1 cellular context compared by ENCODE assay signal in the genomic region with DNA sequence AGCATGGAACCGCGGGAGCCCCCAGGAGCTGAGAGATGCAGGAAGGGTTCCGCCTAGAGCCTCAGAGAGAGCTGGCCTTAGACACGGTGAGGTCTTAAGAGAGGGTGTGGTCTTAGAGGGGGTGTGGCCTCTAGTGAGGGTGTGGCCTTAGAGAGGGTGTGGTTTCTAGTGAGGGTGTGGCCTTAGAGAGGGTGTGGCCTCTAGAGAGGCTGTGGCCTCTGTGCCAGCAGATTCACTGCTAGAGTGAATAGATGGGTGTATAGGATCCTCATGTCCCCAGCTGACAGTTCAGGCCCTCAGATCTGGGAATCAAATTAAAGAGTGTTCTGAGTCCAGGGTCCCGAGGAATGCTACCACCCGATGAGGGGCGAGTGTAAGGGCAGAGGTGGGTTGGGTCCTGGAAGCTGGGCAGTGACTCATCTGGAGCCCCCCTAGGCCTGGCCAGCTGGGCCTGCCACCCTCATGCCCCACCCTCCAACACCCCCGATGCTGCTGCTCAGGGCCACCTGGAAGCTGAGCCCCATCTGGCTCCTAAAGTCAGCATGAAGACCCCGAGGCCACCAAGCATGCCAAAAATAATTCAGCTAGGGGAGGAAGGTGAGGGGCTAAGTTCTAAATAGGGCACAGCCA.
TF ChIP-seq lines count a peak whose summit lies in the region.

No MANE protein-coding gene starts in this region.

TF ChIP-seq in GM23338, 12 proteins besides CTCF, POLR2A, EP300 and RAD21 (continued from another document):
- TF ChIP-seq EZH2 (IDR thresholded peaks at IDR 0.05; ENCODE audit: low read depth, unreplicated experiment) (no peak), ZNF114 (CRISPR knock-in tag; IDR thresholded peaks at IDR 0.05) (no peak), EZH2phosphoT487 (IDR thresholded peaks at IDR 0.05; ENCODE audit: unreplicated experiment) (no peak), NANOG (IDR thresholded peaks at IDR 0.05; ENCODE audit: borderline replicate concordance) (no peak), ZNF331 (CRISPR knock-in tag; IDR thresholded peaks at IDR 0.05; ENCODE audit: low read depth) (no peak)
- TF ChIP-seq, protein P1, sequence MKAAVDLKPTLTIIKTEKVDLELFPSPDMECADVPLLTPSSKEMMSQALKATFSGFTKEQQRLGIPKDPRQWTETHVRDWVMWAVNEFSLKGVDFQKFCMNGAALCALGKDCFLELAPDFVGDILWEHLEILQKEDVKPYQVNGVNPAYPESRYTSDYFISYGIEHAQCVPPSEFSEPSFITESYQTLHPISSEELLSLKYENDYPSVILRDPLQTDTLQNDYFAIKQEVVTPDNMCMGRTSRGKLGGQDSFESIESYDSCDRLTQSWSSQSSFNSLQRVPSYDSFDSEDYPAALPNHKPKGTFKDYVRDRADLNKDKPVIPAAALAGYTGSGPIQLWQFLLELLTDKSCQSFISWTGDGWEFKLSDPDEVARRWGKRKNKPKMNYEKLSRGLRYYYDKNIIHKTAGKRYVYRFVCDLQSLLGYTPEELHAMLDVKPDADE (IDR thresholded peaks at IDR 0.05): no peak
- TF ChIP-seq, protein P2, sequence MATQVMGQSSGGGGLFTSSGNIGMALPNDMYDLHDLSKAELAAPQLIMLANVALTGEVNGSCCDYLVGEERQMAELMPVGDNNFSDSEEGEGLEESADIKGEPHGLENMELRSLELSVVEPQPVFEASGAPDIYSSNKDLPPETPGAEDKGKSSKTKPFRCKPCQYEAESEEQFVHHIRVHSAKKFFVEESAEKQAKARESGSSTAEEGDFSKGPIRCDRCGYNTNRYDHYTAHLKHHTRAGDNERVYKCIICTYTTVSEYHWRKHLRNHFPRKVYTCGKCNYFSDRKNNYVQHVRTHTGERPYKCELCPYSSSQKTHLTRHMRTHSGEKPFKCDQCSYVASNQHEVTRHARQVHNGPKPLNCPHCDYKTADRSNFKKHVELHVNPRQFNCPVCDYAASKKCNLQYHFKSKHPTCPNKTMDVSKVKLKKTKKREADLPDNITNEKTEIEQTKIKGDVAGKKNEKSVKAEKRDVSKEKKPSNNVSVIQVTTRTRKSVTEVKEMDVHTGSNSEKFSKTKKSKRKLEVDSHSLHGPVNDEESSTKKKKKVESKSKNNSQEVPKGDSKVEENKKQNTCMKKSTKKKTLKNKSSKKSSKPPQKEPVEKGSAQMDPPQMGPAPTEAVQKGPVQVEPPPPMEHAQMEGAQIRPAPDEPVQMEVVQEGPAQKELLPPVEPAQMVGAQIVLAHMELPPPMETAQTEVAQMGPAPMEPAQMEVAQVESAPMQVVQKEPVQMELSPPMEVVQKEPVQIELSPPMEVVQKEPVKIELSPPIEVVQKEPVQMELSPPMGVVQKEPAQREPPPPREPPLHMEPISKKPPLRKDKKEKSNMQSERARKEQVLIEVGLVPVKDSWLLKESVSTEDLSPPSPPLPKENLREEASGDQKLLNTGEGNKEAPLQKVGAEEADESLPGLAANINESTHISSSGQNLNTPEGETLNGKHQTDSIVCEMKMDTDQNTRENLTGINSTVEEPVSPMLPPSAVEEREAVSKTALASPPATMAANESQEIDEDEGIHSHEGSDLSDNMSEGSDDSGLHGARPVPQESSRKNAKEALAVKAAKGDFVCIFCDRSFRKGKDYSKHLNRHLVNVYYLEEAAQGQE (IDR thresholded peaks at IDR 0.05; ENCODE audit: unreplicated experiment): no peak
